8 cellular contexts compared by ENCODE assay signal in the genomic region with DNA sequence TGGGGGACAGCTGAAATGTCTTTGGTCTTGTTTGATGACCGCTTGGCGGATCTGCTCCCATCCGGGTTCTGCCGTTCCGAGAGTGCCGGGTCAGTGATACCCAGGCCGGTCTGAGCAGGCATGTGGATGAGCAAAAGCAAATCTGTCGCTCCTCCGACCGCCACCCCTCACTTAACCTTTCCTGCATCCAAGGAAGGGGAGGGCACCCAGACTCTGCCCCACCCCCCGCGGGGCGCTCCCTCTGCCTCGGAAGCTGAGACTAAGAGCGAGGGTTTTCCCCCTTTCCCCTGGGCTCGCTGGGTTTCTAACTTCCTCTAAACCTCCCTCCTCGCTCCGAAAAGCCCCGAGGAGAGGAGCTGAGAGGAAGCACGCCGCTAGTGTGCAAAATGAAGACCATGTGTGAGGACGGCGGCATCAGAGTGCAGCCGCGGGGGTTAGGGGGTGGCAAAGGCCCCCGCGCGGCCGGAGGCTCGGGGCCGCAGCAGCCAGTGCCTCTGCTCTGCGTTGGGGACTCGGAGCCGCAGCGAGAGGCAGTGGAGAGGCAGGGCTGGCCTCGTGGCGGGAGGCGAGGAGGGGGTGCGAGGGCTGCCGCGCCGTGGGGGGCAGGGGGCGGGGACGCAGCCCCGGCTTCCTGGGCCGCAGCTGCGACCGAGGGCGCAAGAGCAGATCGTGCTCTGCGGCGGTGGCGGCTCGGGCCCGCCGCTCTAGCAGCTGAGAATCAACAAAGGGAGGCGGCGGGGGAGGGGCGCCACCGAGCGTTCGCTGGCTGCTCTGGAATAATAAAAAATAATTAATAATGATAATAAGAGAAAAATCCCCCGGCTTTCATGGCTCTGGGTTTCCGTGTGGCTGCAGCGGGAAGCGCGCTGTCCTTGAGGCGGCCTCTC. TPM values are rescaled to one million over a fixed set of nuclear protein-coding genes. Genes with fewer than 3 reads are reported as not detected.
DNase-seq lines count a peak whose midpoint lies in the region; ATAC-seq and TF ChIP-seq lines count a peak whose summit lies in the region.

No MANE protein-coding gene starts in this region.

- no peaks in the 10 kb centered on the region for H3K36me3 ChIP-seq in CD4-positive, CD25-positive, alpha-beta regulatory T cell (ENCODE audit: control insufficient read depth, insufficient read depth, low read length)
- H3K36me3 ChIP-seq in KMS-11 (ENCODE audit: insufficient read depth) (no peaks in the 10 kb centered on the region), liver (ENCODE audit: control insufficient read depth in 4 of 4, insufficient read depth in 3 of 4, low read depth in 1 of 4, low read length in 3 of 4) (no peaks in the 10 kb centered on the region)

- peak overlapping the region; percentile 26 for H3K4me3 ChIP-seq in CD4-positive, CD25-positive, alpha-beta regulatory T cell (ENCODE audit: low read depth, low read length)
- H3K4me3 ChIP-seq in KMS-11 (IDR thresholded peaks at IDR 0.05; ENCODE audit: insufficient read depth, low read depth, low read length) (no peak overlapping the region), liver (ENCODE audit: low read depth in 1 of 3, low read length in 3 of 3) (peak overlapping the region; percentile 55 to 61 (median 58))

- ATAC-seq in CD4-positive, CD25-positive, alpha-beta regulatory T cell (ENCODE audit: low read depth in 2 of 2): peak; percentile 38 to 50
- peak; percentile 57 for ATAC-seq in GM19351 (IDR thresholded peaks at IDR 0.05; ENCODE audit: unreplicated experiment)
- ATAC-seq in stimulated activated memory B cell treated with anti-CD40 and anti-IgM and Interleukin-4, amounts not matched to agents 10 μg/mL and 1 μg/mL and 100 μg/mL, for 72 hours: peak; percentile 87

- peak in 2 of 3 donors; percentile 22 to 53 for DNase-seq in CD4-positive, CD25-positive, alpha-beta regulatory T cell
- DNase-seq in T-helper 9 cell (peak; percentile 52), HPDE6-E6E7 (ENCODE audit: extremely low spot score) (no peak)

- H4K20me1 ChIP-seq in KMS-11 (ENCODE audit: insufficient read depth): no peaks in the 10 kb centered on the region

- TF ChIP-seq CTCF in KMS-11 (conservative IDR thresholded peaks at IDR 0.05; ENCODE audit: low read depth, low read length) (no peak), liver (IDR thresholded peaks at IDR 0.05; ENCODE audit: low read depth, low read length, missing input control) (no peak)

- under 1% methylated on average over 68 of the region's 68 CpGs for WGBS in liver

- H3K36me3 Mint-ChIP-seq in CD4-positive, CD25-positive, alpha-beta regulatory T cell: no peaks in the 10 kb centered on the region
- H3K36me3 Mint-ChIP-seq in stimulated activated memory B cell treated with anti-CD40 and anti-IgM and Interleukin-4, amounts not matched to agents 10 μg/mL and 1 μg/mL and 100 μg/mL, for 72 hours: no peaks in the 10 kb centered on the region

- H3K27me3 ChIP-seq in CD4-positive, CD25-positive, alpha-beta regulatory T cell (ENCODE audit: control insufficient read depth, insufficient read depth, low read length): no peaks in the 10 kb centered on the region
- H3K27me3 ChIP-seq in KMS-11 (ENCODE audit: insufficient read depth, low read depth): no peaks in the 10 kb centered on the region
- no peaks in the 10 kb centered on the region for H3K27me3 ChIP-seq in liver (ENCODE audit: control insufficient read depth in 4 of 4, insufficient read depth in 4 of 4, low read length in 3 of 4)

- peaks cover 5% of the 10 kb centered on the region for H3K27me3 Mint-ChIP-seq in CD4-positive, CD25-positive, alpha-beta regulatory T cell
- no peaks in the 10 kb centered on the region for H3K27me3 Mint-ChIP-seq in stimulated activated memory B cell treated with anti-CD40 and anti-IgM and Interleukin-4, amounts not matched to agents 10 μg/mL and 1 μg/mL and 100 μg/mL, for 72 hours

- no peaks in the 10 kb centered on the region for H3K79me2 ChIP-seq in KMS-11 (ENCODE audit: insufficient read depth, low read depth)

- peaks cover 0 to 30% (median 8%) of the 10 kb centered on the region in 4 donors for H3K4me1 Mint-ChIP-seq in CD4-positive, CD25-positive, alpha-beta regulatory T cell
- H3K4me1 Mint-ChIP-seq in stimulated activated memory B cell treated with anti-CD40 and anti-IgM and Interleukin-4, amounts not matched to agents 10 μg/mL and 1 μg/mL and 100 μg/mL, for 72 hours: peaks cover 16% of the 10 kb centered on the region

- peak overlapping the region; percentile 61 for H3K4me2 ChIP-seq in KMS-11

- TF ChIP-seq RAD21 in liver (IDR thresholded peaks at IDR 0.05): no peak

- H3K27ac Mint-ChIP-seq in CD4-positive, CD25-positive, alpha-beta regulatory T cell: peak overlapping the region in 1 of 3 donors; percentile 48
- H3K27ac Mint-ChIP-seq in stimulated activated memory B cell treated with anti-CD40 and anti-IgM and Interleukin-4, amounts not matched to agents 10 μg/mL and 1 μg/mL and 100 μg/mL, for 72 hours: peak overlapping the region; percentile 49

- H3K9me3 Mint-ChIP-seq in CD4-positive, CD25-positive, alpha-beta regulatory T cell: peaks cover 0 to 2% (median 0%) of the 10 kb centered on the region in 7 donors
- no peaks in the 10 kb centered on the region for H3K9me3 Mint-ChIP-seq in stimulated activated memory B cell treated with anti-CD40 and anti-IgM and Interleukin-4, amounts not matched to agents 10 μg/mL and 1 μg/mL and 100 μg/mL, for 72 hours

- H3K9ac ChIP-seq in KMS-11 (peak overlapping the region; percentile 90), liver (ENCODE audit: low read depth in 1 of 2, low read length in 2 of 2) (no peak overlapping the region)

- peak overlapping the region; percentile 26; the same call in 1 of the 2 replicates for H2AFZ ChIP-seq in KMS-11 (ENCODE audit: low read depth)

- H3K4me3 Mint-ChIP-seq in CD4-positive, CD25-positive, alpha-beta regulatory T cell: peak overlapping the region; percentile 82 to 88 (median 86)
- peak overlapping the region; percentile 81 for H3K4me3 Mint-ChIP-seq in stimulated activated memory B cell treated with anti-CD40 and anti-IgM and Interleukin-4, amounts not matched to agents 10 μg/mL and 1 μg/mL and 100 μg/mL, for 72 hours

- no peak overlapping the region for H3K27ac ChIP-seq in CD4-positive, CD25-positive, alpha-beta regulatory T cell (ENCODE audit: insufficient read depth, low read length, poor library complexity, severe bottlenecking)
- H3K27ac ChIP-seq in KMS-11: peak overlapping the region; percentile 94
- peak overlapping the region; percentile 39 for H3K27ac ChIP-seq in cingulate gyrus (ENCODE audit: low read depth, low read length)
- H3K27ac ChIP-seq in liver (ENCODE audit: low read depth in 1 of 2, low read length in 2 of 2): peak overlapping the region; percentile 58 to 62

- no peaks in the 10 kb centered on the region for H3K9me3 ChIP-seq in CD4-positive, CD25-positive, alpha-beta regulatory T cell (ENCODE audit: control insufficient read depth in 2 of 2, low read length in 2 of 2)
- no peaks in the 10 kb centered on the region for H3K9me3 ChIP-seq in liver (ENCODE audit: control insufficient read depth in 4 of 4, low read length in 3 of 4)

- H3K4me1 ChIP-seq in CD4-positive, CD25-positive, alpha-beta regulatory T cell (ENCODE audit: control insufficient read depth, insufficient read depth, low read length, poor library complexity, severe bottlenecking): peaks cover 27% of the 10 kb centered on the region
- H3K4me1 ChIP-seq in KMS-11 (ENCODE audit: low read depth, poor library complexity, severe bottlenecking) (peaks cover 8% of the 10 kb centered on the region), liver (ENCODE audit: control insufficient read depth in 4 of 4, insufficient read depth in 4 of 4, low read length in 3 of 4) (peaks cover 6 to 56% (median 20%) of the 10 kb centered on the region in 4 donors)

TF ChIP-seq in liver, 16 proteins besides CTCF, POLR2A, EP300 and RAD21 (continues in another document):
- TF ChIP-seq, protein P1, sequence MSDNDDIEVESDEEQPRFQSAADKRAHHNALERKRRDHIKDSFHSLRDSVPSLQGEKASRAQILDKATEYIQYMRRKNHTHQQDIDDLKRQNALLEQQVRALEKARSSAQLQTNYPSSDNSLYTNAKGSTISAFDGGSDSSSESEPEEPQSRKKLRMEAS (IDR thresholded peaks at IDR 0.05): no peak
- no peak for TF ChIP-seq ATF3 (IDR thresholded peaks at IDR 0.05)
- TF ChIP-seq NR2F2 (IDR thresholded peaks at IDR 0.05): no peak
- no peak for TF ChIP-seq YY1 (IDR thresholded peaks at IDR 0.05)
- no peak for TF ChIP-seq EGR1 (IDR thresholded peaks at IDR 0.05; ENCODE audit: low read depth in 2 of 2)
- TF ChIP-seq TAF1 (conservative IDR thresholded peaks at IDR 0.05): no peak
- TF ChIP-seq SP1 (IDR thresholded peaks at IDR 0.05): no peak
- no peak for TF ChIP-seq FOXA2 (IDR thresholded peaks at IDR 0.05)
- TF ChIP-seq, protein P2, sequence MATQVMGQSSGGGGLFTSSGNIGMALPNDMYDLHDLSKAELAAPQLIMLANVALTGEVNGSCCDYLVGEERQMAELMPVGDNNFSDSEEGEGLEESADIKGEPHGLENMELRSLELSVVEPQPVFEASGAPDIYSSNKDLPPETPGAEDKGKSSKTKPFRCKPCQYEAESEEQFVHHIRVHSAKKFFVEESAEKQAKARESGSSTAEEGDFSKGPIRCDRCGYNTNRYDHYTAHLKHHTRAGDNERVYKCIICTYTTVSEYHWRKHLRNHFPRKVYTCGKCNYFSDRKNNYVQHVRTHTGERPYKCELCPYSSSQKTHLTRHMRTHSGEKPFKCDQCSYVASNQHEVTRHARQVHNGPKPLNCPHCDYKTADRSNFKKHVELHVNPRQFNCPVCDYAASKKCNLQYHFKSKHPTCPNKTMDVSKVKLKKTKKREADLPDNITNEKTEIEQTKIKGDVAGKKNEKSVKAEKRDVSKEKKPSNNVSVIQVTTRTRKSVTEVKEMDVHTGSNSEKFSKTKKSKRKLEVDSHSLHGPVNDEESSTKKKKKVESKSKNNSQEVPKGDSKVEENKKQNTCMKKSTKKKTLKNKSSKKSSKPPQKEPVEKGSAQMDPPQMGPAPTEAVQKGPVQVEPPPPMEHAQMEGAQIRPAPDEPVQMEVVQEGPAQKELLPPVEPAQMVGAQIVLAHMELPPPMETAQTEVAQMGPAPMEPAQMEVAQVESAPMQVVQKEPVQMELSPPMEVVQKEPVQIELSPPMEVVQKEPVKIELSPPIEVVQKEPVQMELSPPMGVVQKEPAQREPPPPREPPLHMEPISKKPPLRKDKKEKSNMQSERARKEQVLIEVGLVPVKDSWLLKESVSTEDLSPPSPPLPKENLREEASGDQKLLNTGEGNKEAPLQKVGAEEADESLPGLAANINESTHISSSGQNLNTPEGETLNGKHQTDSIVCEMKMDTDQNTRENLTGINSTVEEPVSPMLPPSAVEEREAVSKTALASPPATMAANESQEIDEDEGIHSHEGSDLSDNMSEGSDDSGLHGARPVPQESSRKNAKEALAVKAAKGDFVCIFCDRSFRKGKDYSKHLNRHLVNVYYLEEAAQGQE (IDR thresholded peaks at IDR 0.05): no peak
- TF ChIP-seq RXRA (IDR thresholded peaks at IDR 0.05): no peak

RNA-seq across cellular contexts. Expression of gene BCOR, which starts 55.8 kb away (rescaled TPM):
- total RNA-seq in CD4-positive, CD25-positive, alpha-beta regulatory T cell: 38.0 TPM
- polyA plus RNA-seq in CD4-positive, CD25-positive, alpha-beta regulatory T cell: 1 to 10 TPM; 2.5 to 5.3 (median 3.2) TPM
- 10 to 100 TPM; 15.1 to 23.0 TPM for total RNA-seq in liver
- polyA plus RNA-seq in liver: 1 to 10 TPM; 5.6 to 6.8 TPM
